In genomic region chr2:178112202-178113152, GRCh38 we compare ENCODE assay signal across 8 cellular contexts. TPM values are rescaled to one million over a fixed set of nuclear protein-coding genes. Genes with fewer than 3 reads are reported as not detected.
A peak's percentile ranks its signal among the peaks of the same experiment; 100 is the strongest.
DNase-seq lines count a peak whose midpoint lies in the region; ATAC-seq and TF ChIP-seq lines count a peak whose summit lies in the region.

Gene RBM45, plus strand, starts transcription at chr2:178112437. Its CDS starts 110 bp downstream, at chr2:178112547.

- peak; percentile 88 for ATAC-seq in GM19025 (IDR thresholded peaks at IDR 0.05; ENCODE audit: low read depth, unreplicated experiment)
- ATAC-seq in HG03342 (IDR thresholded peaks at IDR 0.05; ENCODE audit: unreplicated experiment): peak; percentile 88
- ATAC-seq in activated CD4-positive, CD25-positive, alpha-beta regulatory T cell treated with anti-CD3 and anti-CD28 coated beads, Interleukin-2, amount 50 U/mL, for 24 hours: peak; percentile 95

- DNase-seq in Ammon's horn (ENCODE audit: low spot score): peak; percentile 89
- peak; percentile 85 for DNase-seq in NCI-H345 treated with DMSO at 0.1 percent for 48 hours (lab: John Stamatoyannopoulos, UW; ENCODE audit: unreplicated experiment)
- DNase-seq in cerebellum (ENCODE audit: low spot score): peak; percentile 79
- peak; percentile 63 for DNase-seq in kidney epithelial cell (ENCODE audit: low read depth)
- DNase-seq in stimulated activated CD4-positive, alpha-beta T cell treated with anti-CD3 and anti-CD28 coated beads, Interleukin-15, amount 100 ng/mL, for 48 hours (ENCODE audit: low read depth in 2 of 2): peak; percentile 76 to 81

- peak within 1 kb of the TSS; percentile 70 for H3K4me3 ChIP-seq in kidney epithelial cell (ENCODE audit: low read depth, low read length)

- peak; percentile 98 for TF ChIP-seq CTCF in kidney epithelial cell (IDR thresholded peaks at IDR 0.05; ENCODE audit: insufficient read depth, low read length, poor library complexity, severe bottlenecking)

- H3K36me3 ChIP-seq in kidney epithelial cell (ENCODE audit: control insufficient read depth, insufficient read depth, low read length): no peaks in the 10 kb centered on the region

- no peaks in the 10 kb centered on the region for H3K27me3 ChIP-seq in kidney epithelial cell (ENCODE audit: control insufficient read depth, insufficient read depth, low read length)

RNA-seq across cellular contexts. Expression of gene RBM45, which starts in this region (rescaled TPM):
- total RNA-seq in cerebellum (24.0 TPM), kidney epithelial cell (7.6 and 17.2 TPM in 2 replicates)

Comparison
In these comparisons a context has a peak if more than half of its experiments do, and no peak if none do; other contexts are left out.
1. Peak in every context shown above with its lines: DNase-seq, ATAC-seq and H3K4me3 ChIP-seq.